1 cellular context compared by ENCODE assay signal in genomic region chr13:66859934-66860867, GRCh38.
TF ChIP-seq lines count a peak whose summit lies in the region.

No MANE protein-coding gene starts in this region.

TF ChIP-seq in GM23338, 12 proteins besides CTCF, POLR2A, EP300 and RAD21:
- TF ChIP-seq, protein P1, sequence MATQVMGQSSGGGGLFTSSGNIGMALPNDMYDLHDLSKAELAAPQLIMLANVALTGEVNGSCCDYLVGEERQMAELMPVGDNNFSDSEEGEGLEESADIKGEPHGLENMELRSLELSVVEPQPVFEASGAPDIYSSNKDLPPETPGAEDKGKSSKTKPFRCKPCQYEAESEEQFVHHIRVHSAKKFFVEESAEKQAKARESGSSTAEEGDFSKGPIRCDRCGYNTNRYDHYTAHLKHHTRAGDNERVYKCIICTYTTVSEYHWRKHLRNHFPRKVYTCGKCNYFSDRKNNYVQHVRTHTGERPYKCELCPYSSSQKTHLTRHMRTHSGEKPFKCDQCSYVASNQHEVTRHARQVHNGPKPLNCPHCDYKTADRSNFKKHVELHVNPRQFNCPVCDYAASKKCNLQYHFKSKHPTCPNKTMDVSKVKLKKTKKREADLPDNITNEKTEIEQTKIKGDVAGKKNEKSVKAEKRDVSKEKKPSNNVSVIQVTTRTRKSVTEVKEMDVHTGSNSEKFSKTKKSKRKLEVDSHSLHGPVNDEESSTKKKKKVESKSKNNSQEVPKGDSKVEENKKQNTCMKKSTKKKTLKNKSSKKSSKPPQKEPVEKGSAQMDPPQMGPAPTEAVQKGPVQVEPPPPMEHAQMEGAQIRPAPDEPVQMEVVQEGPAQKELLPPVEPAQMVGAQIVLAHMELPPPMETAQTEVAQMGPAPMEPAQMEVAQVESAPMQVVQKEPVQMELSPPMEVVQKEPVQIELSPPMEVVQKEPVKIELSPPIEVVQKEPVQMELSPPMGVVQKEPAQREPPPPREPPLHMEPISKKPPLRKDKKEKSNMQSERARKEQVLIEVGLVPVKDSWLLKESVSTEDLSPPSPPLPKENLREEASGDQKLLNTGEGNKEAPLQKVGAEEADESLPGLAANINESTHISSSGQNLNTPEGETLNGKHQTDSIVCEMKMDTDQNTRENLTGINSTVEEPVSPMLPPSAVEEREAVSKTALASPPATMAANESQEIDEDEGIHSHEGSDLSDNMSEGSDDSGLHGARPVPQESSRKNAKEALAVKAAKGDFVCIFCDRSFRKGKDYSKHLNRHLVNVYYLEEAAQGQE (IDR thresholded peaks at IDR 0.05; ENCODE audit: unreplicated experiment), result no peak
- TF ChIP-seq ETS1 (IDR thresholded peaks at IDR 0.05) (no peak), EZH2phosphoT487 (IDR thresholded peaks at IDR 0.05; ENCODE audit: unreplicated experiment) (no peak), JUNB (IDR thresholded peaks at IDR 0.05; ENCODE audit: unreplicated experiment) (no peak), EZH2 (IDR thresholded peaks at IDR 0.05; ENCODE audit: low read depth, unreplicated experiment) (no peak), STAT1 (IDR thresholded peaks at IDR 0.05; ENCODE audit: unreplicated experiment) (no peak), ZNF331 (CRISPR knock-in tag; IDR thresholded peaks at IDR 0.05; ENCODE audit: low read depth) (no peak), NANOG (IDR thresholded peaks at IDR 0.05; ENCODE audit: borderline replicate concordance) (no peak), ZNF114 (CRISPR knock-in tag; IDR thresholded peaks at IDR 0.05) (no peak), CREB1 (CRISPR knock-in tag; IDR thresholded peaks at IDR 0.05; ENCODE audit: low read depth) (no peak), POLR2AphosphoS5 (IDR thresholded peaks at IDR 0.05; ENCODE audit: low read depth) (no peak)
- TF ChIP-seq, protein P2, sequence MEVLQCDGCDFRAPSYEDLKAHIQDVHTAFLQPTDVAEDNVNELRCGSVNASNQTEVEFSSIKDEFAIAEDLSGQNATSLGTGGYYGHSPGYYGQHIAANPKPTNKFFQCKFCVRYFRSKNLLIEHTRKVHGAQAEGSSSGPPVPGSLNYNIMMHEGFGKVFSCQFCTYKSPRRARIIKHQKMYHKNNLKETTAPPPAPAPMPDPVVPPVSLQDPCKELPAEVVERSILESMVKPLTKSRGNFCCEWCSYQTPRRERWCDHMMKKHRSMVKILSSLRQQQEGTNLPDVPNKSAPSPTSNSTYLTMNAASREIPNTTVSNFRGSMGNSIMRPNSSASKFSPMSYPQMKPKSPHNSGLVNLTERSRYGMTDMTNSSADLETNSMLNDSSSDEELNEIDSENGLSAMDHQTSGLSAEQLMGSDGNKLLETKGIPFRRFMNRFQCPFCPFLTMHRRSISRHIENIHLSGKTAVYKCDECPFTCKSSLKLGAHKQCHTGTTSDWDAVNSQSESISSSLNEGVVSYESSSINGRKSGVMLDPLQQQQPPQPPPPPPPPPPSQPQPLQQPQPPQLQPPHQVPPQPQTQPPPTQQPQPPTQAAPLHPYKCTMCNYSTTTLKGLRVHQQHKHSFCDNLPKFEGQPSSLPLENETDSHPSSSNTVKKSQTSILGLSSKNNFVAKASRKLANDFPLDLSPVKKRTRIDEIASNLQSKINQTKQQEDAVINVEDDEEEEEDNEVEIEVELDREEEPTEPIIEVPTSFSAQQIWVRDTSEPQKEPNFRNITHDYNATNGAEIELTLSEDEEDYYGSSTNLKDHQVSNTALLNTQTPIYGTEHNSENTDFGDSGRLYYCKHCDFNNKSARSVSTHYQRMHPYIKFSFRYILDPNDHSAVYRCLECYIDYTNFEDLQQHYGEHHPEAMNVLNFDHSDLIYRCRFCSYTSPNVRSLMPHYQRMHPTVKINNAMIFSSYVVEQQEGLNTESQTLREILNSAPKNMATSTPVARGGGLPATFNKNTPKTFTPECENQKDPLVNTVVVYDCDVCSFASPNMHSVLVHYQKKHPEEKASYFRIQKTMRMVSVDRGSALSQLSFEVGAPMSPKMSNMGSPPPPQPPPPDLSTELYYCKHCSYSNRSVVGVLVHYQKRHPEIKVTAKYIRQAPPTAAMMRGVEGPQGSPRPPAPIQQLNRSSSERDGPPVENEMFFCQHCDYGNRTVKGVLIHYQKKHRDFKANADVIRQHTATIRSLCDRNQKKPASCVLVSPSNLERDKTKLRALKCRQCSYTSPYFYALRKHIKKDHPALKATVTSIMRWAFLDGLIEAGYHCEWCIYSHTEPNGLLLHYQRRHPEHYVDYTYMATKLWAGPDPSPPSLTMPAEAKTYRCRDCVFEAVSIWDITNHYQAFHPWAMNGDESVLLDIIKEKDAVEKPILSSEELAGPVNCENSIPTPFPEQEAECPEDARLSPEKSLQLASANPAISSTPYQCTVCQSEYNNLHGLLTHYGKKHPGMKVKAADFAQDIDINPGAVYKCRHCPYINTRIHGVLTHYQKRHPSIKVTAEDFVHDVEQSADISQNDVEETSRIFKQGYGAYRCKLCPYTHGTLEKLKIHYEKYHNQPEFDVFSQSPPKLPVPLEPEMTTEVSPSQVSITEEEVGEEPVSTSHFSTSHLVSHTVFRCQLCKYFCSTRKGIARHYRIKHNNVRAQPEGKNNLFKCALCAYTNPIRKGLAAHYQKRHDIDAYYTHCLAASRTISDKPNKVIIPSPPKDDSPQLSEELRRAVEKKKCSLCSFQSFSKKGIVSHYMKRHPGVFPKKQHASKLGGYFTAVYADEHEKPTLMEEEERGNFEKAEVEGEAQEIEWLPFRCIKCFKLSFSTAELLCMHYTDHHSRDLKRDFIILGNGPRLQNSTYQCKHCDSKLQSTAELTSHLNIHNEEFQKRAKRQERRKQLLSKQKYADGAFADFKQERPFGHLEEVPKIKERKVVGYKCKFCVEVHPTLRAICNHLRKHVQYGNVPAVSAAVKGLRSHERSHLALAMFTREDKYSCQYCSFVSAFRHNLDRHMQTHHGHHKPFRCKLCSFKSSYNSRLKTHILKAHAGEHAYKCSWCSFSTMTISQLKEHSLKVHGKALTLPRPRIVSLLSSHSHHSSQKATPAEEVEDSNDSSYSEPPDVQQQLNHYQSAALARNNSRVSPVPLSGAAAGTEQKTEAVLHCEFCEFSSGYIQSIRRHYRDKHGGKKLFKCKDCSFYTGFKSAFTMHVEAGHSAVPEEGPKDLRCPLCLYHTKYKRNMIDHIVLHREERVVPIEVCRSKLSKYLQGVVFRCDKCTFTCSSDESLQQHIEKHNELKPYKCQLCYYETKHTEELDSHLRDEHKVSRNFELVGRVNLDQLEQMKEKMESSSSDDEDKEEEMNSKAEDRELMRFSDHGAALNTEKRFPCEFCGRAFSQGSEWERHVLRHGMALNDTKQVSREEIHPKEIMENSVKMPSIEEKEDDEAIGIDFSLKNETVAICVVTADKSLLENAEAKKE (CRISPR knock-in tag; IDR thresholded peaks at IDR 0.05), result no peak
